13 cellular contexts compared by ENCODE assay signal in the genomic region with DNA sequence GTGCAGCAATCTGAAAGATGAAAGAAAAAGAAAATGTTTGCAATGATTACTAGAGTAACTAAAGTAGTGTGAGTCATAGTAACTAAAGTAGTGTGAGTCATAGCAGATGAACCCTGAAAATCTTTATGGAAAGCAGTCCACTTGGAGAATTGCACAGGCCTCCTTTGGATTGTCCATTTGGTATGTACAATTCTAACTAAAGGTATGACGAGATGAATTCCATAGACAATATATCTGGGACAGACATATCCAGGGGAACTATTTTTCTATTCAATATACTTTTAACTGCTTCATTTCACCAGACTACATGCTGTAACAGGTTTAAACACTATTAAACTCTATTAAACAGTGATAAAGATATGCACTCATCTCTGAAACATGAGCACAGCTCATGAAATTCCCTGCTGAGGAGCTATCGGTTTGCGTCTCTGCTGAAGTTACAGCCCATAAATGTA.
DNase-seq lines count a peak whose midpoint lies in the region; ATAC-seq, FAIRE-seq and TF ChIP-seq lines count a peak whose summit lies in the region.
"Had no signal": no experiment of that assay in that cellular context is flagged by ENCODE, and none has a peak within 500 bp of the region (broad histone marks: within the 10 kb centered on the region; RNA-seq: fewer than 3 reads in every experiment).

No MANE protein-coding gene starts in this region.

- H3K27me3 ChIP-seq in brain microvascular endothelial cell (replicated peaks) (no peaks in the 10 kb centered on the region), Peyer's patch (no peaks in the 10 kb centered on the region)
- H3K27me3 ChIP-seq: ovary had no signal

- no peak for FAIRE-seq in HTR-8/SVneo (lab: Jason Lieb, UNC)
- FAIRE-seq: G401.6 had no signal

- H3K4me3 ChIP-seq in brain microvascular endothelial cell (ENCODE audit: low read depth, low read length) (no peak overlapping the region), Peyer's patch (no peak overlapping the region)
- H3K4me3 ChIP-seq: ovary had no signal

- no peak for TF ChIP-seq CTCF in AG09319 (IDR thresholded peaks at IDR 0.05; ENCODE audit: low read depth, low read length)
- no peak for TF ChIP-seq CTCF in brain microvascular endothelial cell (IDR thresholded peaks at IDR 0.05; ENCODE audit: low read depth, low read length, missing control alignments)
- no peak for TF ChIP-seq CTCF in Peyer's patch (IDR thresholded peaks at IDR 0.05)

- H3K9me3 ChIP-seq in Peyer's patch = no peaks in the 10 kb centered on the region
- H3K9me3 ChIP-seq: ovary had no signal

- DNase-seq in AG09319 (ENCODE audit: extremely low read depth, low read depth) = peak; percentile 19
- DNase-seq in HTR-8/SVneo (ENCODE audit: insufficient read length, low spot score) = peak; percentile 27
- peak; percentile 20 for DNase-seq in brain microvascular endothelial cell
- peak; percentile 44 for DNase-seq in kidney glomerular epithelial cell (lab: John Stamatoyannopoulos, UW)
- no peak for DNase-seq in putamen (ENCODE audit: low spot score)
- no peak for DNase-seq in Peyer's patch
- DNase-seq: mesendoderm, NCI-H510A treated with DMSO at 0.1 percent for 48 hours, ovary, Right ventricle myocardium superior had no signal

- in situ Hi-C loops in brain microvascular endothelial cell (cut with HindIII; ENCODE audit: low pct_ligation_motif_present, low sequenced_read_pairs) = no loop called here

- H3K4me1 ChIP-seq in Peyer's patch = no peaks in the 10 kb centered on the region

- no peak for TF ChIP-seq POLR2A in Peyer's patch (IDR thresholded peaks at IDR 0.05)

- ATAC-seq in HG03159 (IDR thresholded peaks at IDR 0.05; ENCODE audit: unreplicated experiment) (no peak), HG03025 (IDR thresholded peaks at IDR 0.05; ENCODE audit: low FRiP score, unreplicated experiment) (no peak)

- H3K36me3 ChIP-seq in brain microvascular endothelial cell (replicated peaks) = no peaks in the 10 kb centered on the region
- no peaks in the 10 kb centered on the region for H3K36me3 ChIP-seq in Peyer's patch
- H3K36me3 ChIP-seq: ovary had no signal

- H3K27ac ChIP-seq in brain microvascular endothelial cell (no peak overlapping the region), Peyer's patch (no peak overlapping the region)
- H3K27ac ChIP-seq: ovary had no signal

Comparison
In these comparisons a context has a peak if more than half of its experiments do, and no peak if none do; other contexts are left out.
1. DNase-seq: peak in AG09319 (single experiment), HTR-8/SVneo (single experiment), brain microvascular endothelial cell (single experiment) and kidney glomerular epithelial cell (single experiment); none in putamen (single experiment) and Peyer's patch (0 of 3).